In the genomic region with DNA sequence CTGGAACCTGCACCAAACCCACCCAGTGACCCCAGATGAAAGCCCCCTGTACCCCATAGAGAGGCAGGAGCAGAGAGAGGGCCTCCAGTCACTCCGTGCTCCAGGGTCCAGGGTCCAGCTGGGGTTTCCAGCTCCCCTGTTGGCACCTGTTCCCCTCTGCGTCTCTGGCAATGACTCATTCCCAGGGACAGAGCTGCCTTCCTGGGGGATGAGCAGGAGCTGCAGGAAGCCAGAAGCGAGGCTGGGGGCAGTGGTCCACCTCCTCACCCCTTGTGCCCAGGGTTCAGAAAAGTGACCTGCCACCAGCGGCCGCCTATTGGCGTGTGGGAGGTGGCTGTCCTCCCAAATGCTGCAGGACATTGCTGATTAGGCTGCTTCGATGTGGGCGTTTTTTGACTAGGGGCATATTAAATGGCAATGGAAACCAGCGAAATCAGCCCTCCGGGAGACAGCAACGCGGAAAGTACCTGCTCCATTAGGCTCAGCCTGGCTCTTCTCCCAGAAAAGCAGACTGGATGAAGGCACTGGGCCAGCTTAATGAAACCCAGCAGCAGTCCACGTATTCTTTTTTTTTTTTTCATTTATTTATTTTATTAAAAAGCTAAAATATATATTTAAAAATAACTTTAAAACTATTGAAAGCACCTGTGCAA, we compare ENCODE assay signal across 11 cellular contexts.
DNase-seq lines count a peak whose midpoint lies in the region; ATAC-seq and TF ChIP-seq lines count a peak whose summit lies in the region.
"Had no signal": no experiment of that assay in that cellular context is flagged by ENCODE, and none has a peak within 500 bp of the region (broad histone marks: within the 10 kb centered on the region; RNA-seq: fewer than 3 reads in every experiment).

No MANE protein-coding gene starts in this region.

- no peaks in the 10 kb centered on the region for H3K27me3 Mint-ChIP-seq in CD8-positive, alpha-beta T cell (ENCODE audit: low read depth)
- H3K27me3 Mint-ChIP-seq: activated naive CD8-positive, alpha-beta T cell had no signal

- no peaks in the 10 kb centered on the region for H3K36me3 ChIP-seq in prostate gland
- no peaks in the 10 kb centered on the region for H3K36me3 ChIP-seq in CD8-positive, alpha-beta T cell (ENCODE audit: insufficient read depth, low read length)

- CTCF ChIA-PET in CD8-positive, alpha-beta T cell (lab: Charles Lee) = no interaction called here

- ATAC-seq in GM18519 (IDR thresholded peaks at IDR 0.05; ENCODE audit: low FRiP score, unreplicated experiment) (no peak), HG03175 (IDR thresholded peaks at IDR 0.05; ENCODE audit: unreplicated experiment) (no peak)
- no peak for ATAC-seq in CD8-positive, alpha-beta T cell

- no peaks in the 10 kb centered on the region for H3K4me1 ChIP-seq in prostate gland (replicated peaks)
- H3K4me1 ChIP-seq in CD8-positive, alpha-beta T cell (ENCODE audit: insufficient read depth, low read length) = no peaks in the 10 kb centered on the region

- TF ChIP-seq CTCF in fibroblast of mammary gland (conservative IDR thresholded peaks at IDR 0.05; ENCODE audit: control insufficient read depth, insufficient read depth, low read depth, low read length) (no peak), prostate gland (IDR thresholded peaks at IDR 0.05) (no peak)
- no peak for TF ChIP-seq CTCF in CD8-positive, alpha-beta T cell (IDR thresholded peaks at IDR 0.05)

- H3K4me3 ChIP-seq in fibroblast of mammary gland (ENCODE audit: control insufficient read depth, low read depth, low read length) = no peak overlapping the region
- H3K4me3 ChIP-seq in prostate gland = no peak overlapping the region
- H3K4me3 ChIP-seq in CD8-positive, alpha-beta T cell (ENCODE audit: low read depth, low read length) = no peak overlapping the region

- no peak for TF ChIP-seq POLR2A in prostate gland (IDR thresholded peaks at IDR 0.05)

- POLR2A ChIA-PET in CD8-positive, alpha-beta T cell (lab: Charles Lee) = no interaction called here

- no peaks in the 10 kb centered on the region for H3K36me3 Mint-ChIP-seq in CD8-positive, alpha-beta T cell
- H3K36me3 Mint-ChIP-seq: activated naive CD8-positive, alpha-beta T cell; memory B cell had no signal

- H3K27ac Mint-ChIP-seq in CD8-positive, alpha-beta T cell = no peak overlapping the region
- H3K27ac Mint-ChIP-seq: activated naive CD8-positive, alpha-beta T cell; memory B cell had no signal

- no peak overlapping the region for H3K27ac ChIP-seq in prostate gland
- no peak overlapping the region for H3K27ac ChIP-seq in CD8-positive, alpha-beta T cell (ENCODE audit: low read depth, low read length)

- in situ Hi-C loops in G401 (cut with HindIII; ENCODE audit: low sequenced_read_pairs) = no loop called here

- H3K9me3 Mint-ChIP-seq in CD8-positive, alpha-beta T cell = no peaks in the 10 kb centered on the region
- H3K9me3 Mint-ChIP-seq: memory B cell had no signal

- H3K9me3 ChIP-seq in prostate gland = no peaks in the 10 kb centered on the region
- H3K9me3 ChIP-seq in CD8-positive, alpha-beta T cell (ENCODE audit: low read length) = no peaks in the 10 kb centered on the region

- 15% methylated on average over 12 of the region's 13 CpGs for WGBS in prostate gland

- H3K27me3 ChIP-seq in prostate gland (replicated peaks; ENCODE audit: insufficient read depth) = no peaks in the 10 kb centered on the region
- no peaks in the 10 kb centered on the region for H3K27me3 ChIP-seq in CD8-positive, alpha-beta T cell (ENCODE audit: insufficient read depth, low read length)

- intact Hi-C loops in prostate gland (cut with DNase I) = no loop called here
- intact Hi-C loops in CD8-positive, alpha-beta T cell (cut with DNase I, micrococcal nuclease) = no loop called here

- no peaks in the 10 kb centered on the region for H3K4me1 Mint-ChIP-seq in CD8-positive, alpha-beta T cell (ENCODE audit: low read depth)

- H3K4me3 Mint-ChIP-seq in CD8-positive, alpha-beta T cell = no peak overlapping the region
- H3K4me3 Mint-ChIP-seq: activated naive CD8-positive, alpha-beta T cell; memory B cell had no signal

- peak; percentile 74 for DNase-seq in G401 (ENCODE audit: low spot score)
- peak; percentile 42 for DNase-seq in NCI-H226
- DNase-seq in fibroblast of mammary gland (ENCODE audit: low read depth) = peak; percentile 64
- DNase-seq in prostate gland (ENCODE audit: low spot score) = peak; percentile 36
- DNase-seq in CD8-positive, alpha-beta T cell = no peak
- no peak for DNase-seq in NCI-H748 (lab: John Stamatoyannopoulos, UW; ENCODE audit: unreplicated experiment)
- DNase-seq: KG1 had no signal

Comparison
In these comparisons a context has a peak if more than half of its experiments do, and no peak if none do; other contexts are left out.
1. DNase-seq: peak in G401 (single experiment), NCI-H226 (single experiment), fibroblast of mammary gland (single experiment) and prostate gland (single experiment); none in CD8-positive, alpha-beta T cell (0 of 7) and NCI-H748 (single experiment).